Comparison of ENCODE assay signal across 10 cellular contexts in the genomic region with DNA sequence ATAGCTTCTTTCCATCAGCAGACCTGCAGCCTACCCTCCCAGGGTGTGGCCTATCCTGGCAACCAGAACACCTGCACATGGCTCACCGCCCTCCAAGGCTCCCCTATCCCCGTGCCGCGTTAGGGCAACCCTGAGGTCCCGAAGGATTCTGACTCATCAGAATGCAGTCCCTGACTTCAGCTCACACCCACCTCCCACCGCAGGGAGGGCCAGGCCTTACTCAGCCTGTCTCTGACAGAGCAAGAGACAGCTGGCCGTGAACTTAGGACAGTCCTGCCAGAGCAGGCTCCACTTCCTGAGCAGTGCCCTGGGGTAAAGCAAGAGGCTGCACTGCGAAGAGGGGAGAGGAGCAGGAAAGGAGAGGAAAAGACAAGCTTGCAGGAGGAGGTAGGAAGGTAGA.
DNase-seq lines count a peak whose midpoint lies in the region; ATAC-seq and TF ChIP-seq lines count a peak whose summit lies in the region.
"Had no signal": no experiment of that assay in that cellular context is flagged by ENCODE, and none has a peak within 500 bp of the region (broad histone marks: within the 10 kb centered on the region; RNA-seq: fewer than 3 reads in every experiment).

No MANE protein-coding gene starts in this region.

- peaks cover 11 to 70% of the 10 kb centered on the region in 2 experiments; a peak in 2 of 3 replicates for H3K36me3 ChIP-seq in HEK293 (ENCODE audit: control insufficient read depth in 2 of 2, insufficient read depth in 1 of 2, low read length in 2 of 2)

- H3K27ac ChIP-seq in HEK293 (ENCODE audit: extremely low read depth, low read depth, low read length) (no peak overlapping the region), right cardiac atrium (ENCODE audit: low read length) (no peak overlapping the region)
- H3K27ac ChIP-seq: HL-60 had no signal

- no peaks in the 10 kb centered on the region for H3K4me1 Mint-ChIP-seq in activated naive CD4-positive, alpha-beta T cell treated with anti-CD3 and anti-CD28 coated beads, Interleukin-2, amount 10 ng/mL, durations not matched to agents 7 days and 5 days

- intact Hi-C loops in right cardiac atrium (cut with DNase I), result no loop called here

- H3K4me1 ChIP-seq in HEK293 (ENCODE audit: control insufficient read depth, insufficient read depth, low read length) (no peaks in the 10 kb centered on the region), right cardiac atrium (ENCODE audit: control insufficient read depth, insufficient read depth, low read length) (peaks cover 6% of the 10 kb centered on the region)

- TF ChIP-seq CTCF in HEK293 (tag by site-specific recombination; IDR thresholded peaks at IDR 0.05), result no peak

- no peak overlapping the region for H3K27ac Mint-ChIP-seq in activated naive CD4-positive, alpha-beta T cell treated with anti-CD3 and anti-CD28 coated beads, Interleukin-2, amount 10 ng/mL, durations not matched to agents 7 days and 5 days

- CTCF ChIA-PET in HEK293 (lab: Yijun Ruan, JAX), result interaction anchor here (0.6 to 1.4 kb wide), 4 partner anchors 51 to 672 kb away, joined by 3 to 6 read pairs (median 4); no protein-coding TSS in a partner anchor
- CTCF ChIA-PET in activated naive CD4-positive, alpha-beta T cell treated with anti-CD3 and anti-CD28 coated beads, Interleukin-2, amount 10 ng/mL, durations not matched to agents 7 days and 5 days (lab: Charles Lee), result interaction anchor here (1.0 to 1.5 kb wide), 3 partner anchors 10 to 156 kb away, joined by 3 to 4 read pairs (median 3); no protein-coding TSS in a partner anchor

- no peaks in the 10 kb centered on the region for H3K27me3 ChIP-seq in right cardiac atrium (ENCODE audit: control insufficient read depth, insufficient read depth)

- peak; percentile 74 to 76 for ATAC-seq in right cardiac atrium
- ATAC-seq: Panc1 had no signal

- H3K4me3 ChIP-seq in HEK293 (ENCODE audit: low read depth, low read length) (no peak overlapping the region), right cardiac atrium (ENCODE audit: low read length) (no peak overlapping the region)

- no peaks in the 10 kb centered on the region for H3K9me3 Mint-ChIP-seq in activated naive CD4-positive, alpha-beta T cell treated with anti-CD3 and anti-CD28 coated beads, Interleukin-2, amount 10 ng/mL, durations not matched to agents 7 days and 5 days

- H3K9me3 ChIP-seq in HEK293 (ENCODE audit: control insufficient read depth, insufficient read depth, low read depth, low read length) (no peaks in the 10 kb centered on the region), right cardiac atrium (ENCODE audit: control insufficient read depth, low read length) (no peaks in the 10 kb centered on the region)

- H3K36me3 Mint-ChIP-seq in activated naive CD4-positive, alpha-beta T cell treated with anti-CD3 and anti-CD28 coated beads, Interleukin-2, amount 10 ng/mL, durations not matched to agents 7 days and 5 days, result peaks cover 23% of the 10 kb centered on the region

- DNase-seq in amniotic epithelial cell (ENCODE audit: low read depth) (peak; percentile 77), right cardiac atrium (peak; percentile 67 to 78 (median 73)), smooth muscle cell of the brain vasculature (ENCODE audit: low read depth, low spot score) (peak; percentile 23), cerebellar nuclear complex (lab: John Stamatoyannopoulos, UW) (no peak), DMS 273 (lab: John Stamatoyannopoulos, UW; ENCODE audit: unreplicated experiment) (no peak), NCI-H1417 treated with DMSO at 0.1 percent for 48 hours (lab: John Stamatoyannopoulos, UW) (no peak)
- DNase-seq in activated naive CD4-positive, alpha-beta T cell treated with anti-CD3 and anti-CD28 coated beads, Interleukin-2, amount 10 ng/mL, durations not matched to agents 7 days and 5 days, result no peak

- H3K4me3 Mint-ChIP-seq in activated naive CD4-positive, alpha-beta T cell treated with anti-CD3 and anti-CD28 coated beads, Interleukin-2, amount 10 ng/mL, durations not matched to agents 7 days and 5 days, result no peak overlapping the region

- WGBS in right cardiac atrium, result 45% methylated on average over 8 of the region's 8 CpGs

- POLR2A ChIA-PET in HEK293 (lab: Yijun Ruan, JAX), result no interaction called here

- no peaks in the 10 kb centered on the region for H3K27me3 Mint-ChIP-seq in activated naive CD4-positive, alpha-beta T cell treated with anti-CD3 and anti-CD28 coated beads, Interleukin-2, amount 10 ng/mL, durations not matched to agents 7 days and 5 days

TF ChIP-seq in HEK293, 187 proteins besides CTCF, POLR2A, EP300 and RAD21:
- no peak for TF ChIP-seq GLI4 (tag by site-specific recombination; IDR thresholded peaks at IDR 0.05)
- no peak for TF ChIP-seq ZNF114 (tag by site-specific recombination; IDR thresholded peaks at IDR 0.05)
- TF ChIP-seq, protein P1, sequence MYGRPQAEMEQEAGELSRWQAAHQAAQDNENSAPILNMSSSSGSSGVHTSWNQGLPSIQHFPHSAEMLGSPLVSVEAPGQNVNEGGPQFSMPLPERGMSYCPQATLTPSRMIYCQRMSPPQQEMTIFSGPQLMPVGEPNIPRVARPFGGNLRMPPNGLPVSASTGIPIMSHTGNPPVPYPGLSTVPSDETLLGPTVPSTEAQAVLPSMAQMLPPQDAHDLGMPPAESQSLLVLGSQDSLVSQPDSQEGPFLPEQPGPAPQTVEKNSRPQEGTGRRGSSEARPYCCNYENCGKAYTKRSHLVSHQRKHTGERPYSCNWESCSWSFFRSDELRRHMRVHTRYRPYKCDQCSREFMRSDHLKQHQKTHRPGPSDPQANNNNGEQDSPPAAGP (tag by site-specific recombination; IDR thresholded peaks at IDR 0.05), result peak; percentile 38; the same call in 1 of the 2 replicates
- TF ChIP-seq SP7 (tag by site-specific recombination; IDR thresholded peaks at IDR 0.05), result no peak
- no peak for TF ChIP-seq ZNF654 (tag by site-specific recombination; IDR thresholded peaks at IDR 0.05; ENCODE audit: low read depth)
- TF ChIP-seq, protein P2, sequence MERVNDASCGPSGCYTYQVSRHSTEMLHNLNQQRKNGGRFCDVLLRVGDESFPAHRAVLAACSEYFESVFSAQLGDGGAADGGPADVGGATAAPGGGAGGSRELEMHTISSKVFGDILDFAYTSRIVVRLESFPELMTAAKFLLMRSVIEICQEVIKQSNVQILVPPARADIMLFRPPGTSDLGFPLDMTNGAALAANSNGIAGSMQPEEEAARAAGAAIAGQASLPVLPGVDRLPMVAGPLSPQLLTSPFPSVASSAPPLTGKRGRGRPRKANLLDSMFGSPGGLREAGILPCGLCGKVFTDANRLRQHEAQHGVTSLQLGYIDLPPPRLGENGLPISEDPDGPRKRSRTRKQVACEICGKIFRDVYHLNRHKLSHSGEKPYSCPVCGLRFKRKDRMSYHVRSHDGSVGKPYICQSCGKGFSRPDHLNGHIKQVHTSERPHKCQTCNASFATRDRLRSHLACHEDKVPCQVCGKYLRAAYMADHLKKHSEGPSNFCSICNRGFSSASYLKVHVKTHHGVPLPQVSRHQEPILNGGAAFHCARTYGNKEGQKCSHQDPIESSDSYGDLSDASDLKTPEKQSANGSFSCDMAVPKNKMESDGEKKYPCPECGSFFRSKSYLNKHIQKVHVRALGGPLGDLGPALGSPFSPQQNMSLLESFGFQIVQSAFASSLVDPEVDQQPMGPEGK (tag by site-specific recombination; IDR thresholded peaks at IDR 0.05), result no peak
- TF ChIP-seq ZNF423 (tag by site-specific recombination; IDR thresholded peaks at IDR 0.05), result no peak
- TF ChIP-seq ZNF292 (tag by site-specific recombination; IDR thresholded peaks at IDR 0.05; ENCODE audit: borderline replicate concordance, low read depth), result no peak
- TF ChIP-seq KLF1 (tag by site-specific recombination; IDR thresholded peaks at IDR 0.05), result peak; percentile 77
- no peak for TF ChIP-seq ZFP41 (tag by site-specific recombination; IDR thresholded peaks at IDR 0.05; ENCODE audit: borderline replicate concordance)

Comparison
In these comparisons a context has a peak if more than half of its experiments do, and no peak if none do; other contexts are left out.
1. DNase-seq: peak in amniotic epithelial cell (single experiment), right cardiac atrium (3 of 3) and smooth muscle cell of the brain vasculature (single experiment); none in cerebellar nuclear complex (0 of 2), DMS 273 (single experiment), NCI-H1417 treated with DMSO at 0.1 percent for 48 hours (single experiment) and activated naive CD4-positive, alpha-beta T cell treated with anti-CD3 and anti-CD28 coated beads, Interleukin-2, amount 10 ng/mL, durations not matched to agents 7 days and 5 days (single experiment).